ENCODE assay signal across 1 cellular context in genomic region chr19:1455336-1456120, GRCh38.
TF ChIP-seq lines count a peak whose summit lies in the region.

No MANE protein-coding gene starts in this region.

TF ChIP-seq in HepG2, 621 proteins besides CTCF, POLR2A, EP300 and RAD21 (continued from another document):
- peak; percentile 92; the same call in 1 of the 2 replicates for TF ChIP-seq ZBTB33 (CRISPR knock-in tag; IDR thresholded peaks at IDR 0.05)
- no peak for TF ChIP-seq ZBTB43 (CRISPR knock-in tag; conservative IDR thresholded peaks at IDR 0.05)
- TF ChIP-seq ZBTB38 (CRISPR knock-in tag; IDR thresholded peaks at IDR 0.05) = 0 out of 2 replicates have a peak, but pooled peaks have one; percentile 40
- TF ChIP-seq ZFP36L1 (CRISPR knock-in tag; IDR thresholded peaks at IDR 0.05) = 0 out of 2 replicates have a peak, but pooled peaks have one; percentile 34
- TF ChIP-seq, protein P1, sequence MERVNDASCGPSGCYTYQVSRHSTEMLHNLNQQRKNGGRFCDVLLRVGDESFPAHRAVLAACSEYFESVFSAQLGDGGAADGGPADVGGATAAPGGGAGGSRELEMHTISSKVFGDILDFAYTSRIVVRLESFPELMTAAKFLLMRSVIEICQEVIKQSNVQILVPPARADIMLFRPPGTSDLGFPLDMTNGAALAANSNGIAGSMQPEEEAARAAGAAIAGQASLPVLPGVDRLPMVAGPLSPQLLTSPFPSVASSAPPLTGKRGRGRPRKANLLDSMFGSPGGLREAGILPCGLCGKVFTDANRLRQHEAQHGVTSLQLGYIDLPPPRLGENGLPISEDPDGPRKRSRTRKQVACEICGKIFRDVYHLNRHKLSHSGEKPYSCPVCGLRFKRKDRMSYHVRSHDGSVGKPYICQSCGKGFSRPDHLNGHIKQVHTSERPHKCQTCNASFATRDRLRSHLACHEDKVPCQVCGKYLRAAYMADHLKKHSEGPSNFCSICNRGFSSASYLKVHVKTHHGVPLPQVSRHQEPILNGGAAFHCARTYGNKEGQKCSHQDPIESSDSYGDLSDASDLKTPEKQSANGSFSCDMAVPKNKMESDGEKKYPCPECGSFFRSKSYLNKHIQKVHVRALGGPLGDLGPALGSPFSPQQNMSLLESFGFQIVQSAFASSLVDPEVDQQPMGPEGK (CRISPR knock-in tag; IDR thresholded peaks at IDR 0.05) = peak; percentile 25; the same call in 1 of the 2 replicates
- TF ChIP-seq ZNF598 (CRISPR knock-in tag; IDR thresholded peaks at IDR 0.05; ENCODE audit: borderline replicate concordance) = no peak
- TF ChIP-seq ZNF788 (CRISPR knock-in tag; IDR thresholded peaks at IDR 0.05; ENCODE audit: borderline replicate concordance) = 0 out of 2 replicates have a peak, but pooled peaks have one; percentile 29
- TF ChIP-seq CC2D1A (CRISPR knock-in tag; IDR thresholded peaks at IDR 0.05) = no peak
- TF ChIP-seq ZNF567 (CRISPR knock-in tag; IDR thresholded peaks at IDR 0.05; ENCODE audit: borderline replicate concordance) = no peak
- TF ChIP-seq AGO2 (optimal IDR thresholded peaks at IDR 0.05; ENCODE audit: low read depth, low read length) = peak; percentile 17
- TF ChIP-seq ATF1 (CRISPR knock-in tag; IDR thresholded peaks at IDR 0.05) = no peak
- TF ChIP-seq ZSCAN31 (CRISPR knock-in tag; IDR thresholded peaks at IDR 0.05; ENCODE audit: low read depth) = 0 out of 2 replicates have a peak, but pooled peaks have one; percentile 25
- TF ChIP-seq ATM (IDR thresholded peaks at IDR 0.05; ENCODE audit: borderline replicate concordance) = no peak
- TF ChIP-seq, protein P2, sequence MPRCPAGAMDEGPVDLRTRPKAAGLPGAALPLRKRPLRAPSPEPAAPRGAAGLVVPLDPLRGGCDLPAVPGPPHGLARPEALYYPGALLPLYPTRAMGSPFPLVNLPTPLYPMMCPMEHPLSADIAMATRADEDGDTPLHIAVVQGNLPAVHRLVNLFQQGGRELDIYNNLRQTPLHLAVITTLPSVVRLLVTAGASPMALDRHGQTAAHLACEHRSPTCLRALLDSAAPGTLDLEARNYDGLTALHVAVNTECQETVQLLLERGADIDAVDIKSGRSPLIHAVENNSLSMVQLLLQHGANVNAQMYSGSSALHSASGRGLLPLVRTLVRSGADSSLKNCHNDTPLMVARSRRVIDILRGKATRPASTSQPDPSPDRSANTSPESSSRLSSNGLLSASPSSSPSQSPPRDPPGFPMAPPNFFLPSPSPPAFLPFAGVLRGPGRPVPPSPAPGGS (CRISPR knock-in tag; IDR thresholded peaks at IDR 0.05) = 0 out of 2 replicates have a peak, but pooled peaks have one; percentile 52
- TF ChIP-seq KDM2A (CRISPR knock-in tag; IDR thresholded peaks at IDR 0.05; ENCODE audit: borderline replicate concordance, low read depth) = peak; percentile 67
- TF ChIP-seq PHF20 (CRISPR knock-in tag; IDR thresholded peaks at IDR 0.05) = peak; percentile 17; the same call in 1 of the 2 replicates
- TF ChIP-seq TRIM22 (IDR thresholded peaks at IDR 0.05) = no peak
- TF ChIP-seq, protein P3, sequence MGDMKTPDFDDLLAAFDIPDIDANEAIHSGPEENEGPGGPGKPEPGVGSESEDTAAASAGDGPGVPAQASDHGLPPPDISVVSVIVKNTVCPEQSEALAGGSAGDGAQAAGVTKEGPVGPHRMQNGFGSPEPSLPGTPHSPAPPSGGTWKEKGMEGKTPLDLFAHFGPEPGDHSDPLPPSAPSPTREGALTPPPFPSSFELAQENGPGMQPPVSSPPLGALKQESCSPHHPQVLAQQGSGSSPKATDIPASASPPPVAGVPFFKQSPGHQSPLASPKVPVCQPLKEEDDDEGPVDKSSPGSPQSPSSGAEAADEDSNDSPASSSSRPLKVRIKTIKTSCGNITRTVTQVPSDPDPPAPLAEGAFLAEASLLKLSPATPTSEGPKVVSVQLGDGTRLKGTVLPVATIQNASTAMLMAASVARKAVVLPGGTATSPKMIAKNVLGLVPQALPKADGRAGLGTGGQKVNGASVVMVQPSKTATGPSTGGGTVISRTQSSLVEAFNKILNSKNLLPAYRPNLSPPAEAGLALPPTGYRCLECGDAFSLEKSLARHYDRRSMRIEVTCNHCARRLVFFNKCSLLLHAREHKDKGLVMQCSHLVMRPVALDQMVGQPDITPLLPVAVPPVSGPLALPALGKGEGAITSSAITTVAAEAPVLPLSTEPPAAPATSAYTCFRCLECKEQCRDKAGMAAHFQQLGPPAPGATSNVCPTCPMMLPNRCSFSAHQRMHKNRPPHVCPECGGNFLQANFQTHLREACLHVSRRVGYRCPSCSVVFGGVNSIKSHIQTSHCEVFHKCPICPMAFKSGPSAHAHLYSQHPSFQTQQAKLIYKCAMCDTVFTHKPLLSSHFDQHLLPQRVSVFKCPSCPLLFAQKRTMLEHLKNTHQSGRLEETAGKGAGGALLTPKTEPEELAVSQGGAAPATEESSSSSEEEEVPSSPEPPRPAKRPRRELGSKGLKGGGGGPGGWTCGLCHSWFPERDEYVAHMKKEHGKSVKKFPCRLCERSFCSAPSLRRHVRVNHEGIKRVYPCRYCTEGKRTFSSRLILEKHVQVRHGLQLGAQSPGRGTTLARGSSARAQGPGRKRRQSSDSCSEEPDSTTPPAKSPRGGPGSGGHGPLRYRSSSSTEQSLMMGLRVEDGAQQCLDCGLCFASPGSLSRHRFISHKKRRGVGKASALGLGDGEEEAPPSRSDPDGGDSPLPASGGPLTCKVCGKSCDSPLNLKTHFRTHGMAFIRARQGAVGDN (CRISPR knock-in tag; IDR thresholded peaks at IDR 0.05) = peak; percentile 69
- TF ChIP-seq EZH2 (conservative IDR thresholded peaks at IDR 0.05; ENCODE audit: low read depth, low read length) = no peak
- no peak for TF ChIP-seq FLYWCH1 (CRISPR knock-in tag; IDR thresholded peaks at IDR 0.05)
- TF ChIP-seq AGO1 (IDR thresholded peaks at IDR 0.05; ENCODE audit: low read depth, low read length, poor library complexity, severe bottlenecking) = peak; percentile 78
- TF ChIP-seq ZNF484 (CRISPR knock-in tag; IDR thresholded peaks at IDR 0.05; ENCODE audit: borderline replicate concordance, low read depth) = no peak
- 0 out of 2 replicates have a peak, but pooled peaks have one; percentile 29 for TF ChIP-seq ZNF546 (CRISPR knock-in tag; conservative IDR thresholded peaks at IDR 0.05)
- TF ChIP-seq NR2F6 (IDR thresholded peaks at IDR 0.05) = peak; percentile 17; the same call in 1 of the 2 replicates
- TF ChIP-seq NR2F6 (CRISPR knock-in tag; IDR thresholded peaks at IDR 0.05) = no peak
- TF ChIP-seq ASH2L (IDR thresholded peaks at IDR 0.05; ENCODE audit: insufficient read length, low read depth, low read length) = peak; percentile 5
- no peak for TF ChIP-seq SP1 (IDR thresholded peaks at IDR 0.05)
- TF ChIP-seq SP1 (CRISPR knock-in tag; IDR thresholded peaks at IDR 0.05) = peak; percentile 64; the same call in 1 of the 2 replicates
- TF ChIP-seq MAX (IDR thresholded peaks at IDR 0.05) = peak; percentile 54; the same call in 1 of the 2 replicates
- peak; percentile 33; the same call in 1 of the 2 replicates for TF ChIP-seq GABPB1 (CRISPR knock-in tag; IDR thresholded peaks at IDR 0.05)
- no peak for TF ChIP-seq ZEB1 (IDR thresholded peaks at IDR 0.05; ENCODE audit: insufficient replicate concordance, low read depth)
- TF ChIP-seq ZNF20 (CRISPR knock-in tag; IDR thresholded peaks at IDR 0.05) = no peak
- TF ChIP-seq ZNF234 (CRISPR knock-in tag; conservative IDR thresholded peaks at IDR 0.05) = no peak
- TF ChIP-seq SNAPC4 (CRISPR knock-in tag; IDR thresholded peaks at IDR 0.05) = no peak
- TF ChIP-seq, protein P4, sequence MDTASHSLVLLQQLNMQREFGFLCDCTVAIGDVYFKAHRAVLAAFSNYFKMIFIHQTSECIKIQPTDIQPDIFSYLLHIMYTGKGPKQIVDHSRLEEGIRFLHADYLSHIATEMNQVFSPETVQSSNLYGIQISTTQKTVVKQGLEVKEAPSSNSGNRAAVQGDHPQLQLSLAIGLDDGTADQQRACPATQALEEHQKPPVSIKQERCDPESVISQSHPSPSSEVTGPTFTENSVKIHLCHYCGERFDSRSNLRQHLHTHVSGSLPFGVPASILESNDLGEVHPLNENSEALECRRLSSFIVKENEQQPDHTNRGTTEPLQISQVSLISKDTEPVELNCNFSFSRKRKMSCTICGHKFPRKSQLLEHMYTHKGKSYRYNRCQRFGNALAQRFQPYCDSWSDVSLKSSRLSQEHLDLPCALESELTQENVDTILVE (CRISPR knock-in tag; IDR thresholded peaks at IDR 0.05) = no peak
- TF ChIP-seq HDAC1 (CRISPR knock-in tag; IDR thresholded peaks at IDR 0.05) = peak; percentile 25; the same call in 1 of the 2 replicates
- TF ChIP-seq NCOA5 (CRISPR knock-in tag; IDR thresholded peaks at IDR 0.05) = no peak
